Comparison of ENCODE assay signal across 8 cellular contexts in genomic region chr10:28663576-28664368, GRCh38. TPM values are rescaled to one million over a fixed set of nuclear protein-coding genes. Genes with fewer than 3 reads are reported as not detected.
DNase-seq lines count a peak whose midpoint lies in the region; ATAC-seq and TF ChIP-seq lines count a peak whose summit lies in the region.

No MANE protein-coding gene starts in this region.

- no peaks in the 10 kb centered on the region for H3K27me3 ChIP-seq in aorta (ENCODE audit: control insufficient read depth in 1 of 2, insufficient read depth in 2 of 2, low read length in 1 of 2)

- no peaks in the 10 kb centered on the region for H3K9me3 ChIP-seq in aorta (ENCODE audit: control insufficient read depth, low read length)

- H3K4me3 ChIP-seq in GM12864 (ENCODE audit: low read depth, low read length) (no peak overlapping the region), NB4 (ENCODE audit: low read depth, low read length) (no peak overlapping the region), aorta (ENCODE audit: low read length in 2 of 2) (no peak overlapping the region)

- TF ChIP-seq CTCF in GM12864 (IDR thresholded peaks at IDR 0.05; ENCODE audit: low read depth, low read length, missing control alignments) (peak; percentile 96), NB4 (IDR thresholded peaks at IDR 0.05; ENCODE audit: low read depth, low read length) (peak; percentile 81)

- H3K27ac ChIP-seq in aorta (ENCODE audit: low read depth in 1 of 2, low read length in 2 of 2): peak overlapping the region in 1 of 2 donors; percentile 26

- no peak for TF ChIP-seq POLR2A in NB4 (IDR thresholded peaks at IDR 0.05; ENCODE audit: extremely low read depth, insufficient read length)

- ATAC-seq in aorta (ENCODE audit: low FRiP score): peak; percentile 94

- H3K4me1 ChIP-seq in aorta (ENCODE audit: control insufficient read depth in 1 of 2, insufficient read depth in 2 of 2, low read length in 2 of 2): no peaks in the 10 kb centered on the region

- WGBS in aorta, 2 donors: 4% methylated on average over 9 of the region's 9 CpGs

- DNase-seq in GM12864 (ENCODE audit: low read depth): peak; percentile 8
- DNase-seq in HEK293T (ENCODE audit: extremely low spot score): peak; percentile 69
- DNase-seq in NB4 (ENCODE audit: low read depth): peak; percentile 69
- peak; percentile 11 for DNase-seq in SKM-1 (lab: John Stamatoyannopoulos, UW; ENCODE audit: unreplicated experiment)
- peak; percentile 65 for DNase-seq in activated naive CD4-positive, alpha-beta T cell treated with anti-CD3 and anti-CD28 coated beads, Interleukin-2, amount 50 U/mL, for 16 hours
- DNase-seq in head of caudate nucleus: peak; percentile 57 to 94 (median 86)
- DNase-seq in posterior cingulate gyrus: peak; percentile 67 to 97 (median 82)
- DNase-seq in aorta: peak; percentile 88 to 89

- CTCF ChIA-PET in HEK293T (lab: Yijun Ruan, JAX): interaction anchor here (0.5 to 2.1 kb wide), 25 partner anchors 12 to 665 kb away, joined by 3 to 28 read pairs (median 3); partner anchors contain the start of gene BAMBI

- intact Hi-C loops in head of caudate nucleus (cut with DNase I) (no loop called here), posterior cingulate gyrus (cut with DNase I) (loop anchor here (2.0 to 5.0 kb wide), 5 partner anchors 214 to 834 kb away; no protein-coding TSS in a partner anchor), aorta (cut with DNase I) (loop anchor here (1.0 to 5.0 kb wide), 4 partner anchors 469 to 641 kb away; no protein-coding TSS in a partner anchor)

- POLR2A ChIA-PET in HEK293T (lab: Yijun Ruan, JAX): interaction anchor here (0.5 kb wide), 1 partner anchor 16 kb away, joined by 3 read pairs; no protein-coding TSS in a partner anchor

- H3K36me3 ChIP-seq in aorta (ENCODE audit: control insufficient read depth in 1 of 2, insufficient read depth in 2 of 2, low read length in 1 of 2): no peaks in the 10 kb centered on the region

TF ChIP-seq in HEK293T, 16 proteins besides CTCF, POLR2A, EP300 and RAD21:
- TF ChIP-seq BHLHE40 (IDR thresholded peaks at IDR 0.05; ENCODE audit: borderline replicate concordance) (no peak), ZNF384 (IDR thresholded peaks at IDR 0.05) (no peak), SP1 (IDR thresholded peaks at IDR 0.05) (no peak), CTBP1 (IDR thresholded peaks at IDR 0.05; ENCODE audit: borderline replicate concordance) (no peak), LEF1 (IDR thresholded peaks at IDR 0.05; ENCODE audit: borderline replicate concordance) (no peak), SUZ12 (IDR thresholded peaks at IDR 0.05) (no peak), NFRKB (IDR thresholded peaks at IDR 0.05) (no peak), ELF4 (IDR thresholded peaks at IDR 0.05) (no peak), HDGF (IDR thresholded peaks at IDR 0.05; ENCODE audit: borderline replicate concordance) (no peak), FOXK2 (IDR thresholded peaks at IDR 0.05) (no peak), FOXM1 (IDR thresholded peaks at IDR 0.05; ENCODE audit: borderline replicate concordance) (no peak)

RNA-seq across cellular contexts. Expression of gene BAMBI, which starts 13.5 kb away (rescaled TPM):
- total RNA-seq in aorta: 10 to 100 TPM; 18.3 to 34.5 TPM
- 10 to 100 TPM in 1 of 2 donors, 1 to 10 TPM in 1; 4.8 to 18.6 TPM for polyA plus RNA-seq in aorta

Comparison
In these comparisons a context has a peak if more than half of its experiments do, and no peak if none do; other contexts are left out.
1. DNase-seq: peak in every context shown above with its lines; median percentile 88 in aorta; 86 in head of caudate nucleus; 82 in posterior cingulate gyrus; 69 in HEK293T; 69 in NB4; 65 in activated naive CD4-positive, alpha-beta T cell treated with anti-CD3 and anti-CD28 coated beads, Interleukin-2, amount 50 U/mL, for 16 hours; 11 in SKM-1; 8 in GM12864.